Comparison of ENCODE assay signal across 17 cellular contexts in genomic region chr2:138424436-138425140, GRCh38.
DNase-seq lines count a peak whose midpoint lies in the region; ATAC-seq, FAIRE-seq and TF ChIP-seq lines count a peak whose summit lies in the region.
"Had no signal": no experiment of that assay in that cellular context is flagged by ENCODE, and none has a peak within 500 bp of the region (broad histone marks: within the 10 kb centered on the region; RNA-seq: fewer than 3 reads in every experiment).

No MANE protein-coding gene starts in this region.

- no peaks in the 10 kb centered on the region for H4K20me1 ChIP-seq in HepG2 (ENCODE audit: insufficient read depth, low read length)
- H4K20me1 ChIP-seq: BLaER1 had no signal

- H3K9me3 Mint-ChIP-seq in Caco-2 (ENCODE audit: unreplicated experiment): peaks cover 45% of the 10 kb centered on the region

- H3K79me2 ChIP-seq in HepG2 (ENCODE audit: insufficient read depth, low read length): no peaks in the 10 kb centered on the region

- no peak for ATAC-seq in HepG2
- no peak for ATAC-seq in HG03520 (IDR thresholded peaks at IDR 0.05; ENCODE audit: unreplicated experiment)
- ATAC-seq in HG03108 (IDR thresholded peaks at IDR 0.05; ENCODE audit: unreplicated experiment): no peak

- BruUV-seq in Caco-2 (replicated peaks; lab: Mats Ljungman, UMichigan) (no TSS peak), HepG2 (replicated peaks; lab: Mats Ljungman, UMichigan) (no TSS peak)

- in situ Hi-C loops in HepG2 (cut with HindIII; ENCODE audit: extremely low pct_ligation_motif_present, low pct_unique_long_range_greater_than_20kb): no loop called here

- CTCF ChIA-PET in Caco-2 (lab: Charles Lee): no interaction called here
- CTCF ChIA-PET in HepG2 (lab: Yijun Ruan, JAX; ENCODE audit: low intra/inter-chr PET ratio, low total read pairs): no interaction called here

- H3K9me3 ChIP-seq in Caco-2 (peaks cover 29% of the 10 kb centered on the region), HepG2 (ENCODE audit: low read length) (peaks cover 11% of the 10 kb centered on the region; the same call in 1 of the 2 replicates)

- intact Hi-C loops in Caco-2 (cut with micrococcal nuclease; ENCODE audit: unreplicated experiment) (loop anchor here (5.0 kb wide), 2 partner anchors 37 to 68 kb away; no protein-coding TSS in a partner anchor), HepG2 (cut with micrococcal nuclease; ENCODE audit: unreplicated experiment) (no loop called here)

- POLR2A ChIA-PET in Caco-2 (lab: Charles Lee) (no interaction called here), HepG2 (lab: Yijun Ruan, JAX) (interaction anchor here (0.7 to 4.7 kb wide), 5 partner anchors 13 to 460 kb away, joined by 3 to 27 read pairs (median 3); partner anchors contain the start of gene HNMT)

- 0 out of 2 replicates have a peak, but pooled peaks cover 1% of the 10 kb centered on the region for H3K36me3 ChIP-seq in Caco-2 (ENCODE audit: control insufficient read depth, insufficient read depth, low read length)
- H3K36me3 ChIP-seq in HepG2 (replicated peaks in 1 of 2; ENCODE audit: control insufficient read depth in 1 of 2, insufficient read depth in 2 of 2, low read length in 2 of 2): no peaks in the 10 kb centered on the region; a peak in 1 of 5 replicates
- H3K36me3 ChIP-seq: BLaER1 had no signal

- 96% methylated on average over 4 of the region's 4 CpGs for WGBS in HepG2 (ENCODE audit: low lambda C conversion rate)

- no peak for TF ChIP-seq POLR2A in HepG2 (IDR thresholded peaks at IDR 0.05; ENCODE audit: insufficient read depth in 1 of 2, low read depth in 2 of 2, low read length in 2 of 2)

- TF ChIP-seq CTCF in Caco-2 (IDR thresholded peaks at IDR 0.05; ENCODE audit: insufficient read depth in 1 of 2, low read depth in 1 of 2, low read length in 1 of 2, severe bottlenecking in 1 of 2, unreplicated experiment in 1 of 2) (no peak), HepG2 (CRISPR knock-in tag; IDR thresholded peaks at IDR 0.05) (no peak)

- H3K27ac ChIP-seq in epithelial cell of prostate (peak overlapping the region; percentile 95), HepG2 (ENCODE audit: extremely low read length, insufficient read depth, low read length) (no peak overlapping the region)
- H3K27ac ChIP-seq: BLaER1 had no signal

- H3K4me3 Mint-ChIP-seq in Caco-2 (ENCODE audit: unreplicated experiment): no peak overlapping the region
- H3K4me3 Mint-ChIP-seq: CD14-positive monocyte; CD4-positive, alpha-beta memory T cell; H9 had no signal

- no peak for TF ChIP-seq RAD21 in HepG2 (CRISPR knock-in tag; IDR thresholded peaks at IDR 0.05)

- no peak for TF ChIP-seq EP300 in HepG2 (IDR thresholded peaks at IDR 0.05; ENCODE audit: low read depth in 2 of 2, low read length in 2 of 2)
- TF ChIP-seq EP300 in HepG2 (CRISPR knock-in tag; IDR thresholded peaks at IDR 0.05; ENCODE audit: borderline replicate concordance): no peak

- H3K27ac Mint-ChIP-seq in Caco-2 (ENCODE audit: unreplicated experiment): peak overlapping the region; percentile 2
- H3K27ac Mint-ChIP-seq: CD14-positive monocyte; CD4-positive, alpha-beta memory T cell; H9 had no signal

- no peak overlapping the region for H3K9ac ChIP-seq in HepG2 (ENCODE audit: insufficient read depth, low read depth, low read length)
- H3K9ac ChIP-seq: BLaER1 had no signal

- DNase-seq in Caco-2 (no peak), SK-N-DZ (ENCODE audit: low spot score) (peak; percentile 24), epithelial cell of prostate (ENCODE audit: low read depth, low spot score) (no peak), HepG2 (ENCODE audit: low spot score) (no peak), mucosa of gallbladder (ENCODE audit: low spot score) (no peak), DMS153 treated with DMSO at 0.1 percent for 48 hours (lab: John Stamatoyannopoulos, UW; ENCODE audit: unreplicated experiment) (no peak)
- DNase-seq: 8988T; CD4-positive, alpha-beta memory T cell; DMS 273 treated with DMSO at 0.1 percent for 48 hours; GOT3; H9 had no signal

- no peak for FAIRE-seq in HepG2 (lab: Jason Lieb, UNC)
- FAIRE-seq: G401.6, GM12891 had no signal

- peaks cover 26% of the 10 kb centered on the region for H3K4me1 Mint-ChIP-seq in Caco-2 (ENCODE audit: low read depth, unreplicated experiment)
- H3K4me1 Mint-ChIP-seq: CD14-positive monocyte; CD4-positive, alpha-beta memory T cell had no signal

- no peak overlapping the region for H2AFZ ChIP-seq in HepG2 (ENCODE audit: low read length)

- no peaks in the 10 kb centered on the region for H3K27me3 Mint-ChIP-seq in Caco-2 (ENCODE audit: insufficient read depth, unreplicated experiment)
- H3K27me3 Mint-ChIP-seq: CD4-positive, alpha-beta memory T cell had no signal

- H3K4me1 ChIP-seq in Caco-2 (peaks cover 38% of the 10 kb centered on the region), HepG2 (ENCODE audit: insufficient read depth, low read length) (peaks cover 57% of the 10 kb centered on the region)
- H3K4me1 ChIP-seq: BLaER1 had no signal

- no peak overlapping the region for H3K4me2 ChIP-seq in HepG2 (ENCODE audit: low read depth, low read length)
- H3K4me2 ChIP-seq: BLaER1 had no signal

- no peaks in the 10 kb centered on the region for H3K27me3 ChIP-seq in Caco-2 (replicated peaks; ENCODE audit: control insufficient read depth, insufficient read depth, low read length)
- no peaks in the 10 kb centered on the region for H3K27me3 ChIP-seq in HepG2 (ENCODE audit: control insufficient read depth in 1 of 2, insufficient read depth in 2 of 2, low read length in 2 of 2)
- H3K27me3 ChIP-seq: BLaER1 had no signal

- H3K4me3 ChIP-seq in Caco-2 (ENCODE audit: low read depth, low read length) (no peak overlapping the region), HepG2 (replicated peaks in 1 of 3; ENCODE audit: insufficient read depth in 1 of 3, low read depth in 2 of 3, low read length in 3 of 3) (no peak overlapping the region)
- H3K4me3 ChIP-seq: BLaER1 had no signal

- H3K36me3 Mint-ChIP-seq in Caco-2 (ENCODE audit: insufficient read depth, unreplicated experiment): no peaks in the 10 kb centered on the region
- H3K36me3 Mint-ChIP-seq: CD14-positive monocyte; CD4-positive, alpha-beta memory T cell had no signal

TF ChIP-seq in HepG2, 621 proteins besides CTCF, POLR2A, EP300 and RAD21:
- TF ChIP-seq RBFOX2 (IDR thresholded peaks at IDR 0.05; ENCODE audit: low read depth, low read length) (no peak), TEAD3 (CRISPR knock-in tag; optimal IDR thresholded peaks at IDR 0.05; ENCODE audit: borderline replicate concordance) (peak; percentile 13), ZNF609 (CRISPR knock-in tag; IDR thresholded peaks at IDR 0.05; ENCODE audit: borderline replicate concordance) (no peak), ZNF782 (CRISPR knock-in tag; IDR thresholded peaks at IDR 0.05; ENCODE audit: borderline replicate concordance) (no peak), JUN (CRISPR knock-in tag; IDR thresholded peaks at IDR 0.05) (no peak), HNRNPUL1 (IDR thresholded peaks at IDR 0.05; ENCODE audit: low read depth, low read length) (no peak)
